ENCODE assay signal across 11 cellular contexts in the genomic region with DNA sequence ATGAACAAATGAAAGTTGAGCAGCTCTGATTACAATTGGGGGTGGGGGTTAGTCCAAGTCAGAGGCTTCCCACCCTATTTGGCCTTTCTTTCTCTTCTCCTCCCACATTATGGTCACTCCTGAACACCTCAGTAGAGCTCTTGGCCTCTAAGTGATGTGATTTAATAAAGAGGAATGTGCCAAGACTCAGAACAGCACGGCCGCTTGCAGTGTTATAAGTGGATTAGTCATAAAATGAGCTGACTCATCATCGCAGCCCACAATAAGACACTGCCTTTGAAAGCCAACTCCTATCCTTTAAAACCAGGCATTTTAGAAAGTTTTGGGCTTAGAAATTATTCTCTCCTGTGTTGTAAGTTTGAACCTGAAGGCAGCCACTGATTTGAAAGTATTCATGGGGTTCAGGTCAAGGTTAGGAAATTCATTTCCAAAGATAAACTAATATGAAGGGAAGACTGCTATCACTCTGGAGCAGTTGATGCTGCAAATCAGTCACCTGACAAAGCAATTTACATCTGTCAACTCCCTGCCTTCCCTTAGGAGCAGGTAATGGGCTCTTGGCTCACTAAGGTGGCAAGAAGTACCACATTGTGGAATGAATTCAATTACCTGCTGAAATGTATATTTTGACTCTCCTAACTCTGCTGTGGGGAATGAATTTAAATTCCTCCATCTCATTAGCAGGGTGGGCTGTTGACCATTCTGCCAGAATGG.
DNase-seq lines count a peak whose midpoint lies in the region; ATAC-seq and TF ChIP-seq lines count a peak whose summit lies in the region.
"Had no signal": no experiment of that assay in that cellular context is flagged by ENCODE, and none has a peak within 500 bp of the region (broad histone marks: within the 10 kb centered on the region; RNA-seq: fewer than 3 reads in every experiment).

No MANE protein-coding gene starts in this region.

- peaks cover 34% of the 10 kb centered on the region for H3K9me3 Mint-ChIP-seq in mesothelial cell of epicardium

- peaks cover 7% of the 10 kb centered on the region for H3K4me1 Mint-ChIP-seq in mesothelial cell of epicardium

- H3K4me3 Mint-ChIP-seq in mesothelial cell of epicardium = no peak overlapping the region
- H3K4me3 Mint-ChIP-seq: activated CD8-positive, alpha-beta T cell treated with anti-CD3 and anti-CD28 coated beads for 36 hours; dendritic cell treated with granulocyte-macrophage colony-stimulating factor and Interleukin-4, amounts not matched to agents 40 ng/mL and 50 ng/mL, for 4 days had no signal

- H3K27me3 Mint-ChIP-seq in mesothelial cell of epicardium (ENCODE audit: low read depth) = no peaks in the 10 kb centered on the region
- H3K27me3 Mint-ChIP-seq: activated CD8-positive, alpha-beta T cell treated with anti-CD3 and anti-CD28 coated beads for 36 hours; dendritic cell treated with granulocyte-macrophage colony-stimulating factor and Interleukin-4, amounts not matched to agents 40 ng/mL and 50 ng/mL, for 4 days had no signal

- TF ChIP-seq CTCF in omental fat pad (IDR thresholded peaks at IDR 0.05) = no peak
- TF ChIP-seq CTCF in mesothelial cell of epicardium (IDR thresholded peaks at IDR 0.05; ENCODE audit: unreplicated experiment) = no peak

- DNase-seq in ELR (ENCODE audit: low read depth) (peak; percentile 73), NCI-H82 (lab: John Stamatoyannopoulos, UW) (peak; percentile 83), fibroblast of gingiva (ENCODE audit: low read depth) (peak; percentile 2), omental fat pad (ENCODE audit: low spot score) (no peak), NCI-H1694 (lab: John Stamatoyannopoulos, UW) (no peak), mesothelial cell of epicardium (ENCODE audit: low spot score in 2 of 2, unreplicated experiment in 2 of 2) (no peak), SHP77 (lab: John Stamatoyannopoulos, UW) (no peak)
- no peak for DNase-seq in activated CD8-positive, alpha-beta memory T cell treated with anti-CD3 and anti-CD28 coated beads, Interleukin-2, amount 50 U/mL, for 48 hours
- DNase-seq: activated CD8-positive, alpha-beta T cell treated with anti-CD3 and anti-CD28 coated beads for 36 hours; H7 had no signal

- ATAC-seq in omental fat pad (ENCODE audit: low FRiP score) = peak; percentile 99
- ATAC-seq: activated CD8-positive, alpha-beta T cell treated with anti-CD3 and anti-CD28 coated beads for 36 hours had no signal

- H3K36me3 Mint-ChIP-seq in mesothelial cell of epicardium = no peaks in the 10 kb centered on the region

- H3K27ac Mint-ChIP-seq in mesothelial cell of epicardium = no peak overlapping the region
- H3K27ac Mint-ChIP-seq: activated CD8-positive, alpha-beta T cell treated with anti-CD3 and anti-CD28 coated beads for 36 hours; dendritic cell treated with granulocyte-macrophage colony-stimulating factor and Interleukin-4, amounts not matched to agents 40 ng/mL and 50 ng/mL, for 4 days had no signal

Comparison
In these comparisons a context has a peak if more than half of its experiments do, and no peak if none do; other contexts are left out.
1. DNase-seq: peak in ELR (single experiment), NCI-H82 (single experiment) and fibroblast of gingiva (single experiment); none in omental fat pad (single experiment), NCI-H1694 (single experiment), mesothelial cell of epicardium (0 of 2), activated CD8-positive, alpha-beta memory T cell treated with anti-CD3 and anti-CD28 coated beads, Interleukin-2, amount 50 U/mL, for 48 hours (single experiment) and SHP77 (0 of 2).